2 cellular contexts compared by ENCODE assay signal in genomic region chr19:38846097-38846496, GRCh38.
A peak's percentile ranks its signal among the peaks of the same experiment; 100 is the strongest.
TF ChIP-seq lines count a peak whose summit lies in the region.

No MANE protein-coding gene starts in this region.

TF ChIP-seq in WTC11, 78 proteins besides CTCF, POLR2A, EP300 and RAD21 (continues in another document):
- TF ChIP-seq ATF6 (CRISPR knock-in tag; IDR thresholded peaks at IDR 0.05) (no peak), USF2 (CRISPR knock-in tag; IDR thresholded peaks at IDR 0.05) (no peak), ZNF416 (CRISPR knock-in tag; IDR thresholded peaks at IDR 0.05) (no peak), CREM (CRISPR knock-in tag; IDR thresholded peaks at IDR 0.05) (no peak), ZNF532 (CRISPR knock-in tag; IDR thresholded peaks at IDR 0.05; ENCODE audit: borderline replicate concordance) (no peak), RORB (CRISPR knock-in tag; IDR thresholded peaks at IDR 0.05) (no peak), CDX4 (CRISPR knock-in tag; IDR thresholded peaks at IDR 0.05; ENCODE audit: borderline replicate concordance) (no peak), AR (CRISPR knock-in tag; IDR thresholded peaks at IDR 0.05) (no peak), NFATC4 (CRISPR knock-in tag; IDR thresholded peaks at IDR 0.05) (no peak), ERG (CRISPR knock-in tag; IDR thresholded peaks at IDR 0.05) (no peak), GRHL2 (CRISPR knock-in tag; IDR thresholded peaks at IDR 0.05; ENCODE audit: insufficient replicate concordance, severe bottlenecking) (no peak), ZNF232 (CRISPR knock-in tag; IDR thresholded peaks at IDR 0.05) (no peak)

TF ChIP-seq in HepG2, 621 proteins besides CTCF, POLR2A, EP300 and RAD21:
- TF ChIP-seq KMT2B (CRISPR knock-in tag; IDR thresholded peaks at IDR 0.05) (no peak), ATF4 (CRISPR knock-in tag; IDR thresholded peaks at IDR 0.05) (no peak), IRF9 (CRISPR knock-in tag; IDR thresholded peaks at IDR 0.05; ENCODE audit: borderline replicate concordance) (no peak), SSRP1 (CRISPR knock-in tag; IDR thresholded peaks at IDR 0.05) (0 out of 2 replicates have a peak, but pooled peaks have one; percentile 52), RBFOX2 (IDR thresholded peaks at IDR 0.05; ENCODE audit: low read depth, low read length) (0 out of 2 replicates have a peak, but pooled peaks have one; percentile 28)
